In the genomic region with DNA sequence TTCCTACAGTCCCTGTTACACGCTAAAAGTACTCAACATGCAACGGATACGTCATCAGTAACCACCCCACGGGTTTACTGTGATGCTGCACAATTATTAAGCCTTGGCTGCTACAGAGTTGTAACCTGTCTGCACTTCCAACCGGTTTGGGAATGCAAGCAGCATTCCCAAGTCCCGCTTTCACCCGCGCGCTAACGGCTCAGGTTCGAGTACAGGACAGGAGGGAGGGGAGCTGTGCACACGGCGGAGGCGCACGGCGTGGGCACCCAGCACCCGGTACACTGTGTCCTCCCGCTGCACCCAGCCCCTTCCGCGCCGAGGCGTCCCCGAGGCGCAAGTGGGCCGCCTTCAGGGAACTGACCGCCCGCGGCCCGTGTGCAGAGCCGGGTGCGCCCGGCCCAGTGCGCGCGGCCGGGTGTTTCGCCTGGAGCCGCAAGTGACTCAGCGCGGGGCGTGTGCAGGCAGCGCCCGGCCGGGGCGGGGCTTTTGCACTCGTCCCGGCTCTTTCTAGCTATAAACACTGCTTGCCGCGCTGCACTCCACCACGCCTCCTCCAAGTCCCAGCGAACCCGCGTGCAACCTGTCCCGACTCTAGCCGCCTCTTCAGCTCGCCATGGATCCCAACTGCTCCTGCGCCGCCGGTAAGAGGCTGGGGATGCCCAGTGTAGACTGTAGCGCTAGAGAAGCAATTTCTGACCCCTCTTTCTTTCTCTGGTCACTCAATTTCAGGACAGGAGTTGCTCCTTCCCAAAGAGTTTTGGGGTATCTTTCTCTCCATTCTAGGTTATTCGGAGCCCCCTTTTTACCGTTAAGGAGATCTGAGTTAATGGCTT, we compare ENCODE assay signal across 1 cellular context.
A peak's percentile ranks its signal among the peaks of the same experiment; 100 is the strongest.
TF ChIP-seq lines count a peak whose summit lies in the region.

A gene (plus strand): TSS at position 542 of the 833 bp plus-strand sequence. CDS start 72 bp downstream, at position 614.

TF ChIP-seq in HepG2, 621 proteins besides CTCF, POLR2A, EP300 and RAD21 (continued from another document and continues in another):
- TF ChIP-seq, protein P1, sequence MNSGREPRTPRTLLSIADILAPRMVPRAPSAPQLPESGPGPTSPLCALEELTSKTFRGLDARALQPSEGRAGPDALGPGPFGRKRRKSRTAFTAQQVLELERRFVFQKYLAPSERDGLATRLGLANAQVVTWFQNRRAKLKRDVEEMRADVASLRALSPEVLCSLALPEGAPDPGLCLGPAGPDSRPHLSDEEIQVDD (CRISPR knock-in tag; IDR thresholded peaks at IDR 0.05; ENCODE audit: borderline replicate concordance) = peak; percentile 37
- peak; percentile 27 for TF ChIP-seq PTBP1 (IDR thresholded peaks at IDR 0.05; ENCODE audit: low read depth, low read length, poor library complexity, severe bottlenecking)
- no peak; the same call in 1 of the 2 replicates for TF ChIP-seq TBP (CRISPR knock-in tag; IDR thresholded peaks at IDR 0.05)
- TF ChIP-seq, protein P2, sequence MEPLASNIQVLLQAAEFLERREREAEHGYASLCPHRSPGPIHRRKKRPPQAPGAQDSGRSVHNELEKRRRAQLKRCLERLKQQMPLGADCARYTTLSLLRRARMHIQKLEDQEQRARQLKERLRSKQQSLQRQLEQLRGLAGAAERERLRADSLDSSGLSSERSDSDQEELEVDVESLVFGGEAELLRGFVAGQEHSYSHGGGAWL (CRISPR knock-in tag; IDR thresholded peaks at IDR 0.05) = peak; percentile 78; the same call in 1 of the 2 replicates
- TF ChIP-seq NR1H2 (CRISPR knock-in tag; IDR thresholded peaks at IDR 0.05; ENCODE audit: borderline replicate concordance, low read depth) = no peak
- peak; percentile 96; the same call in 1 of the 2 replicates for TF ChIP-seq ZNF333 (CRISPR knock-in tag; IDR thresholded peaks at IDR 0.05; ENCODE audit: borderline replicate concordance)
- no peak for TF ChIP-seq SUZ12 (IDR thresholded peaks at IDR 0.05; ENCODE audit: low read depth, low read length)
- TF ChIP-seq, protein P3, sequence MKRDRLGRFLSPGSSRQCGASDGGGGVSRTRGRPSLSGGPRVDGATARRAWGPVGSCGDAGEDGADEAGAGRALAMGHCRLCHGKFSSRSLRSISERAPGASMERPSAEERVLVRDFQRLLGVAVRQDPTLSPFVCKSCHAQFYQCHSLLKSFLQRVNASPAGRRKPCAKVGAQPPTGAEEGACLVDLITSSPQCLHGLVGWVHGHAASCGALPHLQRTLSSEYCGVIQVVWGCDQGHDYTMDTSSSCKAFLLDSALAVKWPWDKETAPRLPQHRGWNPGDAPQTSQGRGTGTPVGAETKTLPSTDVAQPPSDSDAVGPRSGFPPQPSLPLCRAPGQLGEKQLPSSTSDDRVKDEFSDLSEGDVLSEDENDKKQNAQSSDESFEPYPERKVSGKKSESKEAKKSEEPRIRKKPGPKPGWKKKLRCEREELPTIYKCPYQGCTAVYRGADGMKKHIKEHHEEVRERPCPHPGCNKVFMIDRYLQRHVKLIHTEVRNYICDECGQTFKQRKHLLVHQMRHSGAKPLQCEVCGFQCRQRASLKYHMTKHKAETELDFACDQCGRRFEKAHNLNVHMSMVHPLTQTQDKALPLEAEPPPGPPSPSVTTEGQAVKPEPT (CRISPR knock-in tag; IDR thresholded peaks at IDR 0.05; ENCODE audit: low read depth) = no peak
- no peak for TF ChIP-seq ZNF12 (CRISPR knock-in tag; IDR thresholded peaks at IDR 0.05)
- TF ChIP-seq ZNF570 (CRISPR knock-in tag; IDR thresholded peaks at IDR 0.05; ENCODE audit: borderline replicate concordance) = no peak
- no peak; the same call in 1 of the 2 replicates for TF ChIP-seq ZNF383 (CRISPR knock-in tag; IDR thresholded peaks at IDR 0.05; ENCODE audit: borderline replicate concordance)
- TF ChIP-seq, protein P4, sequence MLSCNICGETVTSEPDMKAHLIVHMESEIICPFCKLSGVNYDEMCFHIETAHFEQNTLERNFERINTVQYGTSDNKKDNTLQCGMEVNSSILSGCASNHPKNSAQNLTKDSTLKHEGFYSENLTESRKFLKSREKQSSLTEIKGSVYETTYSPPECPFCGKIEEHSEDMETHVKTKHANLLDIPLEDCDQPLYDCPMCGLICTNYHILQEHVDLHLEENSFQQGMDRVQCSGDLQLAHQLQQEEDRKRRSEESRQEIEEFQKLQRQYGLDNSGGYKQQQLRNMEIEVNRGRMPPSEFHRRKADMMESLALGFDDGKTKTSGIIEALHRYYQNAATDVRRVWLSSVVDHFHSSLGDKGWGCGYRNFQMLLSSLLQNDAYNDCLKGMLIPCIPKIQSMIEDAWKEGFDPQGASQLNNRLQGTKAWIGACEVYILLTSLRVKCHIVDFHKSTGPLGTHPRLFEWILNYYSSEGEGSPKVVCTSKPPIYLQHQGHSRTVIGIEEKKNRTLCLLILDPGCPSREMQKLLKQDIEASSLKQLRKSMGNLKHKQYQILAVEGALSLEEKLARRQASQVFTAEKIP (CRISPR knock-in tag; IDR thresholded peaks at IDR 0.05; ENCODE audit: borderline replicate concordance) = no peak
- no peak for TF ChIP-seq PCBP2 (optimal IDR thresholded peaks at IDR 0.05; ENCODE audit: low read depth, low read length, poor library complexity, severe bottlenecking)
- TF ChIP-seq ZSCAN29 (CRISPR knock-in tag; conservative IDR thresholded peaks at IDR 0.05) = no peak
- TF ChIP-seq, protein P5, sequence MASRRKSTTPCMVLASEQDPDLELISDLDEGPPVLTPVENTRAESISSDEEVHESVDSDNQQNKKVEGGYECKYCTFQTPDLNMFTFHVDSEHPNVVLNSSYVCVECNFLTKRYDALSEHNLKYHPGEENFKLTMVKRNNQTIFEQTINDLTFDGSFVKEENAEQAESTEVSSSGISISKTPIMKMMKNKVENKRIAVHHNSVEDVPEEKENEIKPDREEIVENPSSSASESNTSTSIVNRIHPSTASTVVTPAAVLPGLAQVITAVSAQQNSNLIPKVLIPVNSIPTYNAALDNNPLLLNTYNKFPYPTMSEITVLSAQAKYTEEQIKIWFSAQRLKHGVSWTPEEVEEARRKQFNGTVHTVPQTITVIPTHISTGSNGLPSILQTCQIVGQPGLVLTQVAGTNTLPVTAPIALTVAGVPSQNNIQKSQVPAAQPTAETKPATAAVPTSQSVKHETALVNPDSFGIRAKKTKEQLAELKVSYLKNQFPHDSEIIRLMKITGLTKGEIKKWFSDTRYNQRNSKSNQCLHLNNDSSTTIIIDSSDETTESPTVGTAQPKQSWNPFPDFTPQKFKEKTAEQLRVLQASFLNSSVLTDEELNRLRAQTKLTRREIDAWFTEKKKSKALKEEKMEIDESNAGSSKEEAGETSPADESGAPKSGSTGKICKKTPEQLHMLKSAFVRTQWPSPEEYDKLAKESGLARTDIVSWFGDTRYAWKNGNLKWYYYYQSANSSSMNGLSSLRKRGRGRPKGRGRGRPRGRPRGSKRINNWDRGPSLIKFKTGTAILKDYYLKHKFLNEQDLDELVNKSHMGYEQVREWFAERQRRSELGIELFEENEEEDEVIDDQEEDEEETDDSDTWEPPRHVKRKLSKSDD (CRISPR knock-in tag; IDR thresholded peaks at IDR 0.05; ENCODE audit: low read depth) = peak; percentile 44
- no peak for TF ChIP-seq TOE1 (CRISPR knock-in tag; IDR thresholded peaks at IDR 0.05)
- TF ChIP-seq, protein P6, sequence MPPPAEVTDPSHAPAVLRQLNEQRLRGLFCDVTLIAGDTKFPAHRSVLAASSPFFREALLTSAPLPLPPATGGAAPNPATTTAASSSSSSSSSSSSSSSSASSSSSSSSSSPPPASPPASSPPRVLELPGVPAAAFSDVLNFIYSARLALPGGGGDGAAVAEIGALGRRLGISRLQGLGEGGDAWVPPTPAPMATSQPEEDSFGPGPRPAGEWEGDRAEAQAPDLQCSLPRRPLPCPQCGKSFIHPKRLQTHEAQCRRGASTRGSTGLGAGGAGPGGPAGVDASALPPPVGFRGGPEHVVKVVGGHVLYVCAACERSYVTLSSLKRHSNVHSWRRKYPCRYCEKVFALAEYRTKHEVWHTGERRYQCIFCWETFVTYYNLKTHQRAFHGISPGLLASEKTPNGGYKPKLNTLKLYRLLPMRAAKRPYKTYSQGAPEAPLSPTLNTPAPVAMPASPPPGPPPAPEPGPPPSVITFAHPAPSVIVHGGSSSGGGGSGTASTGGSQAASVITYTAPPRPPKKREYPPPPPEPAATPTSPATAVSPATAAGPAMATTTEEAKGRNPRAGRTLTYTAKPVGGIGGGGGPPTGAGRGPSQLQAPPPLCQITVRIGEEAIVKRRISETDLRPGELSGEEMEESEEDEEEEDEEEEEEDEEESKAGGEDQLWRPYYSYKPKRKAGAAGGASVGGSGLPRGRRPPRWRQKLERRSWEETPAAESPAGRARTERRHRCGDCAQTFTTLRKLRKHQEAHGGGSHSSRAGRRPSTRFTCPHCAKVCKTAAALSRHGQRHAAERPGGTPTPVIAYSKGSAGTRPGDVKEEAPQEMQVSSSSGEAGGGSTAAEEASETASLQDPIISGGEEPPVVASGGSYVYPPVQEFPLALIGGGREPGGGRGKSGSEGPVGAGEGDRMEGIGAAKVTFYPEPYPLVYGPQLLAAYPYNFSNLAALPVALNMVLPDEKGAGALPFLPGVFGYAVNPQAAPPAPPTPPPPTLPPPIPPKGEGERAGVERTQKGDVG (CRISPR knock-in tag; IDR thresholded peaks at IDR 0.05; ENCODE audit: borderline replicate concordance) = no peak
- TF ChIP-seq, protein P7, sequence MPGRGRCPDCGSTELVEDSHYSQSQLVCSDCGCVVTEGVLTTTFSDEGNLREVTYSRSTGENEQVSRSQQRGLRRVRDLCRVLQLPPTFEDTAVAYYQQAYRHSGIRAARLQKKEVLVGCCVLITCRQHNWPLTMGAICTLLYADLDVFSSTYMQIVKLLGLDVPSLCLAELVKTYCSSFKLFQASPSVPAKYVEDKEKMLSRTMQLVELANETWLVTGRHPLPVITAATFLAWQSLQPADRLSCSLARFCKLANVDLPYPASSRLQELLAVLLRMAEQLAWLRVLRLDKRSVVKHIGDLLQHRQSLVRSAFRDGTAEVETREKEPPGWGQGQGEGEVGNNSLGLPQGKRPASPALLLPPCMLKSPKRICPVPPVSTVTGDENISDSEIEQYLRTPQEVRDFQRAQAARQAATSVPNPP (CRISPR knock-in tag; IDR thresholded peaks at IDR 0.05) = peak; percentile 82; the same call in 1 of the 2 replicates
- TF ChIP-seq NR2F1 (CRISPR knock-in tag; IDR thresholded peaks at IDR 0.05) = no peak
- TF ChIP-seq, protein P8, sequence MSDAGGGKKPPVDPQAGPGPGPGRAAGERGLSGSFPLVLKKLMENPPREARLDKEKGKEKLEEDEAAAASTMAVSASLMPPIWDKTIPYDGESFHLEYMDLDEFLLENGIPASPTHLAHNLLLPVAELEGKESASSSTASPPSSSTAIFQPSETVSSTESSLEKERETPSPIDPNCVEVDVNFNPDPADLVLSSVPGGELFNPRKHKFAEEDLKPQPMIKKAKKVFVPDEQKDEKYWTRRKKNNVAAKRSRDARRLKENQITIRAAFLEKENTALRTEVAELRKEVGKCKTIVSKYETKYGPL (CRISPR knock-in tag; IDR thresholded peaks at IDR 0.05) = no peak
- no peak for TF ChIP-seq FOXA1 (IDR thresholded peaks at IDR 0.05)
- TF ChIP-seq FOXA1 (CRISPR knock-in tag; IDR thresholded peaks at IDR 0.05) = no peak
- no peak for TF ChIP-seq IKZF4 (CRISPR knock-in tag; IDR thresholded peaks at IDR 0.05; ENCODE audit: borderline replicate concordance, low read depth, not compliant biosample characterization)
- no peak; the same call in 1 of the 2 replicates for TF ChIP-seq NFYC (CRISPR knock-in tag; IDR thresholded peaks at IDR 0.05)
- no peak for TF ChIP-seq ZNF17 (CRISPR knock-in tag; IDR thresholded peaks at IDR 0.05)
- TF ChIP-seq, protein P9, sequence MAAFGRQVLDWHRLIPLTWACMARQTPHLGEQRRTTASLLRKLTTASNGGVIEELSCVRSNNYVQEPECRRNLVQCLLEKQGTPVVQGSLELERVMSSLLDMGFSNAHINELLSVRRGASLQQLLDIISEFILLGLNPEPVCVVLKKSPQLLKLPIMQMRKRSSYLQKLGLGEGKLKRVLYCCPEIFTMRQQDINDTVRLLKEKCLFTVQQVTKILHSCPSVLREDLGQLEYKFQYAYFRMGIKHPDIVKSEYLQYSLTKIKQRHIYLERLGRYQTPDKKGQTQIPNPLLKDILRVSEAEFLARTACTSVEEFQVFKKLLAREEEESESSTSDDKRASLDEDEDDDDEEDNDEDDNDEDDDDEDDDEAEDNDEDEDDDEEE (CRISPR knock-in tag; IDR thresholded peaks at IDR 0.05) = peak; percentile 94
- 0 out of 2 replicates have a peak, but pooled peaks have one; percentile 17 for TF ChIP-seq DPF2 (CRISPR knock-in tag; IDR thresholded peaks at IDR 0.05; ENCODE audit: borderline replicate concordance, low read depth)
- TF ChIP-seq ASH2L (IDR thresholded peaks at IDR 0.05; ENCODE audit: insufficient read length, low read depth, low read length) = peak; percentile 53
- no peak for TF ChIP-seq CREM (IDR thresholded peaks at IDR 0.05)
- TF ChIP-seq CREM (CRISPR knock-in tag; IDR thresholded peaks at IDR 0.05) = no peak
- no peak for TF ChIP-seq ZNF343 (CRISPR knock-in tag; IDR thresholded peaks at IDR 0.05)
- TF ChIP-seq, protein P10, sequence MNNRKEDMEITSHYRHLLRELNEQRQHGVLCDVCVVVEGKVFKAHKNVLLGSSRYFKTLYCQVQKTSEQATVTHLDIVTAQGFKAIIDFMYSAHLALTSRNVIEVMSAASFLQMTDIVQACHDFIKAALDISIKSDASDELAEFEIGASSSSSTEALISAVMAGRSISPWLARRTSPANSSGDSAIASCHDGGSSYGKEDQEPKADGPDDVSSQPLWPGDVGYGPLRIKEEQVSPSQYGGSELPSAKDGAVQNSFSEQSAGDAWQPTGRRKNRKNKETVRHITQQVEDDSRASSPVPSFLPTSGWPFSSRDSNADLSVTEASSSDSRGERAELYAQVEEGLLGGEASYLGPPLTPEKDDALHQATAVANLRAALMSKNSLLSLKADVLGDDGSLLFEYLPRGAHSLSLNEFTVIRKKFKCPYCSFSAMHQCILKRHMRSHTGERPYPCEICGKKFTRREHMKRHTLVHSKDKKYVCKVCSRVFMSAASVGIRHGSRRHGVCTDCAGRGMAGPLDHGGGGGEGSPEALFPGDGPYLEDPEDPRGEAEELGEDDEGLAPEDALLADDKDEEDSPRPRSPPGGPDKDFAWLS (CRISPR knock-in tag; IDR thresholded peaks at IDR 0.05; ENCODE audit: borderline replicate concordance) = no peak
- TF ChIP-seq MED13 (CRISPR knock-in tag; IDR thresholded peaks at IDR 0.05) = peak; percentile 96
- TF ChIP-seq KDM6A (CRISPR knock-in tag; IDR thresholded peaks at IDR 0.05; ENCODE audit: low read depth) = no peak; the same call in 1 of the 2 replicates
- TF ChIP-seq SYNCRIP (IDR thresholded peaks at IDR 0.05; ENCODE audit: insufficient read depth, low read depth, low read length) = no peak
- no peak for TF ChIP-seq ZNF101 (CRISPR knock-in tag; IDR thresholded peaks at IDR 0.05; ENCODE audit: borderline replicate concordance, low read depth)
- peak; percentile 55; the same call in 1 of the 2 replicates for TF ChIP-seq KLF9 (CRISPR knock-in tag; IDR thresholded peaks at IDR 0.05; ENCODE audit: low read depth)
- no peak for TF ChIP-seq SP140L (CRISPR knock-in tag; IDR thresholded peaks at IDR 0.05; ENCODE audit: borderline replicate concordance)
- TF ChIP-seq ZFP1 (CRISPR knock-in tag; IDR thresholded peaks at IDR 0.05) = no peak
- no peak; the same call in none of the 2 replicates for TF ChIP-seq ERF (CRISPR knock-in tag; IDR thresholded peaks at IDR 0.05)
- no peak for TF ChIP-seq MATR3 (CRISPR knock-in tag; IDR thresholded peaks at IDR 0.05)
- peak; percentile 69; the same call in 1 of the 2 replicates for TF ChIP-seq KAT7 (CRISPR knock-in tag; IDR thresholded peaks at IDR 0.05; ENCODE audit: borderline replicate concordance)
- peak; percentile 53; the same call in 1 of the 2 replicates for TF ChIP-seq GZF1 (CRISPR knock-in tag; IDR thresholded peaks at IDR 0.05)
